Comparison of ENCODE assay signal across 1 cellular context in genomic region chr6:151723152-151723551, GRCh38.
A peak's percentile ranks its signal among the peaks of the same experiment; 100 is the strongest.
TF ChIP-seq lines count a peak whose summit lies in the region.

No MANE protein-coding gene starts in this region.

TF ChIP-seq in GM12878, 131 proteins besides CTCF, POLR2A, EP300 and RAD21 (continued from another document):
- TF ChIP-seq, protein P1, sequence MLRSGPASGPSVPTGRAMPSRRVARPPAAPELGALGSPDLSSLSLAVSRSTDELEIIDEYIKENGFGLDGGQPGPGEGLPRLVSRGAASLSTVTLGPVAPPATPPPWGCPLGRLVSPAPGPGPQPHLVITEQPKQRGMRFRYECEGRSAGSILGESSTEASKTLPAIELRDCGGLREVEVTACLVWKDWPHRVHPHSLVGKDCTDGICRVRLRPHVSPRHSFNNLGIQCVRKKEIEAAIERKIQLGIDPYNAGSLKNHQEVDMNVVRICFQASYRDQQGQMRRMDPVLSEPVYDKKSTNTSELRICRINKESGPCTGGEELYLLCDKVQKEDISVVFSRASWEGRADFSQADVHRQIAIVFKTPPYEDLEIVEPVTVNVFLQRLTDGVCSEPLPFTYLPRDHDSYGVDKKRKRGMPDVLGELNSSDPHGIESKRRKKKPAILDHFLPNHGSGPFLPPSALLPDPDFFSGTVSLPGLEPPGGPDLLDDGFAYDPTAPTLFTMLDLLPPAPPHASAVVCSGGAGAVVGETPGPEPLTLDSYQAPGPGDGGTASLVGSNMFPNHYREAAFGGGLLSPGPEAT (IDR thresholded peaks at IDR 0.05; ENCODE audit: low read depth) = peak; percentile 71; the same call in 1 of the 2 replicates
- TF ChIP-seq, protein P2, sequence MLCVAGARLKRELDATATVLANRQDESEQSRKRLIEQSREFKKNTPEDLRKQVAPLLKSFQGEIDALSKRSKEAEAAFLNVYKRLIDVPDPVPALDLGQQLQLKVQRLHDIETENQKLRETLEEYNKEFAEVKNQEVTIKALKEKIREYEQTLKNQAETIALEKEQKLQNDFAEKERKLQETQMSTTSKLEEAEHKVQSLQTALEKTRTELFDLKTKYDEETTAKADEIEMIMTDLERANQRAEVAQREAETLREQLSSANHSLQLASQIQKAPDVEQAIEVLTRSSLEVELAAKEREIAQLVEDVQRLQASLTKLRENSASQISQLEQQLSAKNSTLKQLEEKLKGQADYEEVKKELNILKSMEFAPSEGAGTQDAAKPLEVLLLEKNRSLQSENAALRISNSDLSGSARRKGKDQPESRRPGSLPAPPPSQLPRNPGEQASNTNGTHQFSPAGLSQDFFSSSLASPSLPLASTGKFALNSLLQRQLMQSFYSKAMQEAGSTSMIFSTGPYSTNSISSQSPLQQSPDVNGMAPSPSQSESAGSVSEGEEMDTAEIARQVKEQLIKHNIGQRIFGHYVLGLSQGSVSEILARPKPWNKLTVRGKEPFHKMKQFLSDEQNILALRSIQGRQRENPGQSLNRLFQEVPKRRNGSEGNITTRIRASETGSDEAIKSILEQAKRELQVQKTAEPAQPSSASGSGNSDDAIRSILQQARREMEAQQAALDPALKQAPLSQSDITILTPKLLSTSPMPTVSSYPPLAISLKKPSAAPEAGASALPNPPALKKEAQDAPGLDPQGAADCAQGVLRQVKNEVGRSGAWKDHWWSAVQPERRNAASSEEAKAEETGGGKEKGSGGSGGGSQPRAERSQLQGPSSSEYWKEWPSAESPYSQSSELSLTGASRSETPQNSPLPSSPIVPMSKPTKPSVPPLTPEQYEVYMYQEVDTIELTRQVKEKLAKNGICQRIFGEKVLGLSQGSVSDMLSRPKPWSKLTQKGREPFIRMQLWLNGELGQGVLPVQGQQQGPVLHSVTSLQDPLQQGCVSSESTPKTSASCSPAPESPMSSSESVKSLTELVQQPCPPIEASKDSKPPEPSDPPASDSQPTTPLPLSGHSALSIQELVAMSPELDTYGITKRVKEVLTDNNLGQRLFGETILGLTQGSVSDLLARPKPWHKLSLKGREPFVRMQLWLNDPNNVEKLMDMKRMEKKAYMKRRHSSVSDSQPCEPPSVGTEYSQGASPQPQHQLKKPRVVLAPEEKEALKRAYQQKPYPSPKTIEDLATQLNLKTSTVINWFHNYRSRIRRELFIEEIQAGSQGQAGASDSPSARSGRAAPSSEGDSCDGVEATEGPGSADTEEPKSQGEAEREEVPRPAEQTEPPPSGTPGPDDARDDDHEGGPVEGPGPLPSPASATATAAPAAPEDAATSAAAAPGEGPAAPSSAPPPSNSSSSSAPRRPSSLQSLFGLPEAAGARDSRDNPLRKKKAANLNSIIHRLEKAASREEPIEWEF (IDR thresholded peaks at IDR 0.05; ENCODE audit: insufficient replicate concordance, low read depth, low read length) = peak; percentile 55
- TF ChIP-seq EED (IDR thresholded peaks at IDR 0.05; ENCODE audit: low read depth) (0 out of 2 replicates have a peak, but pooled peaks have one; percentile 20), HDGF (IDR thresholded peaks at IDR 0.05) (no peak), DPF2 (IDR thresholded peaks at IDR 0.05) (peak; percentile 38; the same call in 1 of the 2 replicates), BHLHE40 (IDR thresholded peaks at IDR 0.05; ENCODE audit: borderline replicate concordance in 1 of 2, low read depth in 2 of 2, low read length in 1 of 2) (0 out of 4 replicates have a peak, but pooled peaks of 1 of the 2 experiments have one; percentile 17), IKZF1 (conservative IDR thresholded peaks at IDR 0.05) (peak; percentile 66), RUNX3 (IDR thresholded peaks at IDR 0.05; ENCODE audit: low read length) (peak; percentile 7; the same call in 1 of the 2 replicates), SKIL (IDR thresholded peaks at IDR 0.05; ENCODE audit: low read depth, poor library complexity, severe bottlenecking) (peak; percentile 21), IKZF2 (IDR thresholded peaks at IDR 0.05) (peak; percentile 75 to 76), FOXM1 (IDR thresholded peaks at IDR 0.05; ENCODE audit: low read depth, low read length) (no peak)
- TF ChIP-seq, protein P3, sequence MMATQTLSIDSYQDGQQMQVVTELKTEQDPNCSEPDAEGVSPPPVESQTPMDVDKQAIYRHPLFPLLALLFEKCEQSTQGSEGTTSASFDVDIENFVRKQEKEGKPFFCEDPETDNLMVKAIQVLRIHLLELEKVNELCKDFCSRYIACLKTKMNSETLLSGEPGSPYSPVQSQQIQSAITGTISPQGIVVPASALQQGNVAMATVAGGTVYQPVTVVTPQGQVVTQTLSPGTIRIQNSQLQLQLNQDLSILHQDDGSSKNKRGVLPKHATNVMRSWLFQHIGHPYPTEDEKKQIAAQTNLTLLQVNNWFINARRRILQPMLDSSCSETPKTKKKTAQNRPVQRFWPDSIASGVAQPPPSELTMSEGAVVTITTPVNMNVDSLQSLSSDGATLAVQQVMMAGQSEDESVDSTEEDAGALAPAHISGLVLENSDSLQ (IDR thresholded peaks at IDR 0.05) = peak; percentile 43
